ENCODE assay signal across 12 cellular contexts in genomic region chr1:208158640-208159541, GRCh38.
DNase-seq lines count a peak whose midpoint lies in the region; ATAC-seq and TF ChIP-seq lines count a peak whose summit lies in the region.
"Had no signal": no experiment of that assay in that cellular context is flagged by ENCODE, and none has a peak within 500 bp of the region (broad histone marks: within the 10 kb centered on the region; RNA-seq: fewer than 3 reads in every experiment).

No MANE protein-coding gene starts in this region.

- H3K4me3 Mint-ChIP-seq in stimulated activated naive B cell treated with anti-CD40 and anti-IgM and Interleukin-4, amounts not matched to agents 10 μg/mL and 1 μg/mL and 100 μg/mL, for 72 hours: no peak overlapping the region

- DNase-seq in DMS53 (lab: John Stamatoyannopoulos, UW): peak; percentile 20
- DNase-seq in DMS53 treated with DMSO at 0.1 percent for 48 hours (lab: John Stamatoyannopoulos, UW; ENCODE audit: unreplicated experiment): no peak
- DNase-seq in WERI-Rb-1: no peak
- no peak for DNase-seq in left lobe of liver (ENCODE audit: low spot score)
- no peak for DNase-seq in stimulated activated naive B cell treated with anti-CD40 and anti-IgM and Interleukin-4, amounts not matched to agents 10 μg/mL and 1 μg/mL and 100 μg/mL, for 72 hours
- DNase-seq in mammary epithelial cell: no peak
- no peak for DNase-seq in cerebellum (ENCODE audit: low spot score)
- DNase-seq: hypothalamus, NCI-H2107 had no signal

- peaks cover 5 to 7% of the 10 kb centered on the region in 2 donors for H3K4me1 Mint-ChIP-seq in stimulated activated naive B cell treated with anti-CD40 and anti-IgM and Interleukin-4, amounts not matched to agents 10 μg/mL and 1 μg/mL and 100 μg/mL, for 72 hours

- H3K27ac ChIP-seq in WERI-Rb-1 (peak overlapping the region; percentile 61), mammary epithelial cell (ENCODE audit: insufficient read depth, low read depth, low read length) (no peak overlapping the region)
- H3K27ac ChIP-seq: 22Rv1, SK-N-MC had no signal

- H3K36me3 Mint-ChIP-seq in stimulated activated naive B cell treated with anti-CD40 and anti-IgM and Interleukin-4, amounts not matched to agents 10 μg/mL and 1 μg/mL and 100 μg/mL, for 72 hours: no peaks in the 10 kb centered on the region

- peaks cover 11 to 17% of the 10 kb centered on the region in 2 donors for H3K27me3 Mint-ChIP-seq in stimulated activated naive B cell treated with anti-CD40 and anti-IgM and Interleukin-4, amounts not matched to agents 10 μg/mL and 1 μg/mL and 100 μg/mL, for 72 hours

- H4K20me1 ChIP-seq in mammary epithelial cell (ENCODE audit: insufficient read depth, low read length): no peaks in the 10 kb centered on the region

- no peak overlapping the region for H3K9ac ChIP-seq in mammary epithelial cell (ENCODE audit: insufficient read depth, low read length)

- dilution Hi-C loops in mammary epithelial cell (cut with HindIII; ENCODE audit: low sequenced_read_pairs): no loop called here

- H3K4me2 ChIP-seq in mammary epithelial cell (ENCODE audit: insufficient read depth, low read depth, low read length): no peak overlapping the region

- no peak overlapping the region for H2AFZ ChIP-seq in mammary epithelial cell (ENCODE audit: low read depth, low read length)

- 98% methylated on average over 6 of the region's 8 CpGs for WGBS in mammary epithelial cell (ENCODE audit: low coverage, missing lambda C conversion rate)

- peak; percentile 73 for ATAC-seq in left lobe of liver
- ATAC-seq in stimulated activated naive B cell treated with anti-CD40 and anti-IgM and Interleukin-4, amounts not matched to agents 10 μg/mL and 1 μg/mL and 100 μg/mL, for 72 hours (replicated peaks): peak; percentile 68 to 81
- ATAC-seq in HG03521 (IDR thresholded peaks at IDR 0.05; ENCODE audit: unreplicated experiment): no peak

- CTCF ChIA-PET in mammary epithelial cell (lab: Charles Lee; ENCODE audit: low non-redundant PET): no interaction called here

- no peak for TF ChIP-seq CTCF in WERI-Rb-1 (IDR thresholded peaks at IDR 0.05; ENCODE audit: low read depth, low read length)
- no peak for TF ChIP-seq CTCF in mammary epithelial cell (conservative IDR thresholded peaks at IDR 0.05 in 1 of 2, IDR thresholded peaks at IDR 0.05 in 1 of 2; ENCODE audit: extremely low read depth in 1 of 2, insufficient read depth in 1 of 2, low read depth in 1 of 2, low read length in 2 of 2)

- H3K36me3 ChIP-seq in WERI-Rb-1 (no peaks in the 10 kb centered on the region), mammary epithelial cell (ENCODE audit: insufficient read depth, low read length) (no peaks in the 10 kb centered on the region)

- no peak overlapping the region for H3K27ac Mint-ChIP-seq in stimulated activated naive B cell treated with anti-CD40 and anti-IgM and Interleukin-4, amounts not matched to agents 10 μg/mL and 1 μg/mL and 100 μg/mL, for 72 hours

- no TSS peak for BruUV-seq in mammary epithelial cell (replicated peaks; lab: Mats Ljungman, UMichigan)

- in situ Hi-C loops in mammary epithelial cell (cut with MboI; ENCODE audit: low sequenced_read_pairs in 2 of 2): no loop called here

- H3K9me3 ChIP-seq in WERI-Rb-1 (ENCODE audit: severe bottlenecking) (no peaks in the 10 kb centered on the region), mammary epithelial cell (replicated peaks; ENCODE audit: insufficient read depth, low read length) (no peaks in the 10 kb centered on the region)

- no peaks in the 10 kb centered on the region for H3K27me3 ChIP-seq in WERI-Rb-1 (ENCODE audit: insufficient read depth, low read depth, severe bottlenecking)
- H3K27me3 ChIP-seq in mammary epithelial cell (ENCODE audit: insufficient read depth, low read length): no peaks in the 10 kb centered on the region

- H3K9me3 Mint-ChIP-seq in stimulated activated naive B cell treated with anti-CD40 and anti-IgM and Interleukin-4, amounts not matched to agents 10 μg/mL and 1 μg/mL and 100 μg/mL, for 72 hours: no peaks in the 10 kb centered on the region

- no peaks in the 10 kb centered on the region for H3K4me1 ChIP-seq in mammary epithelial cell (ENCODE audit: insufficient read depth, low read length)

- H3K79me2 ChIP-seq in mammary epithelial cell (ENCODE audit: insufficient read depth, low read length): peaks cover 4% of the 10 kb centered on the region

- intact Hi-C loops in mammary epithelial cell (cut with micrococcal nuclease): no loop called here

- H3K4me3 ChIP-seq in WERI-Rb-1 (ENCODE audit: low read depth, low read length) (no peak overlapping the region), mammary epithelial cell (replicated peaks in 1 of 3; ENCODE audit: insufficient read depth in 1 of 3, low read depth in 2 of 3, low read length in 3 of 3) (no peak overlapping the region)
- H3K4me3 ChIP-seq: SK-N-MC had no signal
